9 cellular contexts compared by ENCODE assay signal in genomic region chr22:38734203-38735100, GRCh38. TPM values are rescaled to one million over a fixed set of nuclear protein-coding genes. Genes with fewer than 3 reads are reported as not detected.
DNase-seq lines count a peak whose midpoint lies in the region; ATAC-seq and TF ChIP-seq lines count a peak whose summit lies in the region.
"Had no signal": no experiment of that assay in that cellular context is flagged by ENCODE, and none has a peak within 500 bp of the region (broad histone marks: within the 10 kb centered on the region; RNA-seq: fewer than 3 reads in every experiment).

No MANE protein-coding gene starts in this region.

- DNase-seq in activated CD8-positive, alpha-beta memory T cell treated with anti-CD3 and anti-CD28 coated beads, Interleukin-2, amount 10 ng/mL, durations not matched to agents 7 days and 5 days = no peak
- DNase-seq in activated CD8-positive, alpha-beta memory T cell treated with anti-CD3 and anti-CD28 coated beads for 24 hours = no peak
- DNase-seq in body of pancreas (no peak), mesothelial cell of epicardium (ENCODE audit: low spot score in 2 of 2, unreplicated experiment in 2 of 2) (no peak), thoracic aorta (ENCODE audit: low spot score) (no peak), OCI-M2 (lab: John Stamatoyannopoulos, UW; ENCODE audit: unreplicated experiment) (no peak), RPMI8226 (no peak), globus pallidus (ENCODE audit: low spot score) (no peak)

- no peak overlapping the region for H3K4me3 Mint-ChIP-seq in activated CD8-positive, alpha-beta memory T cell treated with anti-CD3 and anti-CD28 coated beads, Interleukin-2, amount 10 ng/mL, durations not matched to agents 7 days and 5 days
- H3K4me3 Mint-ChIP-seq in mesothelial cell of epicardium = no peak overlapping the region

- H3K9me3 Mint-ChIP-seq in activated CD8-positive, alpha-beta memory T cell treated with anti-CD3 and anti-CD28 coated beads, Interleukin-2, amount 10 ng/mL, durations not matched to agents 7 days and 5 days (ENCODE audit: low read depth) = no peaks in the 10 kb centered on the region
- H3K9me3 Mint-ChIP-seq in mesothelial cell of epicardium = no peaks in the 10 kb centered on the region

- TF ChIP-seq CTCF in body of pancreas (IDR thresholded peaks at IDR 0.05) (peak in 2 of 7 experiments; percentile 5 to 15), mesothelial cell of epicardium (IDR thresholded peaks at IDR 0.05; ENCODE audit: unreplicated experiment) (no peak), thoracic aorta (IDR thresholded peaks at IDR 0.05) (no peak)

- H3K4me1 Mint-ChIP-seq in activated CD8-positive, alpha-beta memory T cell treated with anti-CD3 and anti-CD28 coated beads, Interleukin-2, amount 10 ng/mL, durations not matched to agents 7 days and 5 days = peaks cover 31% of the 10 kb centered on the region
- no peaks in the 10 kb centered on the region for H3K4me1 Mint-ChIP-seq in mesothelial cell of epicardium

- peak overlapping the region; percentile 85 to 94 (median 90) for H3K27ac ChIP-seq in body of pancreas
- peak overlapping the region; percentile 82 to 86 for H3K27ac ChIP-seq in thoracic aorta

- H3K27ac Mint-ChIP-seq in activated CD8-positive, alpha-beta memory T cell treated with anti-CD3 and anti-CD28 coated beads, Interleukin-2, amount 10 ng/mL, durations not matched to agents 7 days and 5 days = peak overlapping the region; percentile 65
- H3K27ac Mint-ChIP-seq in mesothelial cell of epicardium = peak overlapping the region; percentile 75

- peaks cover 53% of the 10 kb centered on the region for H3K4me1 ChIP-seq in body of pancreas
- H3K4me1 ChIP-seq in thoracic aorta (ENCODE audit: control insufficient read depth in 1 of 2, low read depth in 2 of 2) = peaks cover 25 to 37% of the 10 kb centered on the region in 2 donors

- no peak for ATAC-seq in activated CD8-positive, alpha-beta memory T cell treated with anti-CD3 and anti-CD28 coated beads, Interleukin-2, amount 10 ng/mL, durations not matched to agents 7 days and 5 days
- no peak for ATAC-seq in body of pancreas
- ATAC-seq in thoracic aorta (ENCODE audit: insufficient number of reproducible peaks, low FRiP score, low read depth) = no peak

- H3K4me3 ChIP-seq in body of pancreas = no peak overlapping the region
- no peak overlapping the region for H3K4me3 ChIP-seq in thoracic aorta
- H3K4me3 ChIP-seq: testis had no signal

- H3K27me3 Mint-ChIP-seq in activated CD8-positive, alpha-beta memory T cell treated with anti-CD3 and anti-CD28 coated beads, Interleukin-2, amount 10 ng/mL, durations not matched to agents 7 days and 5 days = no peaks in the 10 kb centered on the region
- H3K27me3 Mint-ChIP-seq in mesothelial cell of epicardium (ENCODE audit: low read depth) = no peaks in the 10 kb centered on the region

- H3K36me3 ChIP-seq in body of pancreas (replicated peaks in 1 of 2; ENCODE audit: insufficient read depth in 1 of 2, low read depth in 2 of 2) (peaks cover 16 to 41% of the 10 kb centered on the region in 2 donors), thoracic aorta (peaks cover 79% of the 10 kb centered on the region)

- no peak for TF ChIP-seq POLR2A in body of pancreas (IDR thresholded peaks at IDR 0.05)

- H3K9me3 ChIP-seq in body of pancreas (no peaks in the 10 kb centered on the region), thoracic aorta (no peaks in the 10 kb centered on the region)
- H3K9me3 ChIP-seq: testis had no signal

- no peaks in the 10 kb centered on the region for H3K27me3 ChIP-seq in body of pancreas
- no peaks in the 10 kb centered on the region for H3K27me3 ChIP-seq in thoracic aorta (replicated peaks; ENCODE audit: insufficient read depth)
- H3K27me3 ChIP-seq: testis had no signal

- peaks cover 48% of the 10 kb centered on the region for H3K36me3 Mint-ChIP-seq in activated CD8-positive, alpha-beta memory T cell treated with anti-CD3 and anti-CD28 coated beads, Interleukin-2, amount 10 ng/mL, durations not matched to agents 7 days and 5 days
- H3K36me3 Mint-ChIP-seq in mesothelial cell of epicardium = peaks cover 17% of the 10 kb centered on the region

- WGBS in body of pancreas, 2 donors = 74 to 77% methylated on average over 14 to 17 of the region's 17 CpGs

- intact Hi-C loops in body of pancreas (cut with DNase I) = no loop called here

- CTCF ChIA-PET in activated CD8-positive, alpha-beta memory T cell treated with anti-CD3 and anti-CD28 coated beads, Interleukin-2, amount 10 ng/mL, durations not matched to agents 7 days and 5 days (lab: Charles Lee) = interaction anchor here (0.8 to 4.0 kb wide), 12 partner anchors 9 to 117 kb away, joined by 3 to 28 read pairs (median 6); partner anchors contain the start of gene GTPBP1

RNA-seq across cellular contexts. Expression of gene SUN2, which starts 21.3 kb away (rescaled TPM):
- total RNA-seq in activated CD8-positive, alpha-beta memory T cell treated with anti-CD3 and anti-CD28 coated beads, Interleukin-2, amount 10 ng/mL, durations not matched to agents 7 days and 5 days = 100 to 1,000 TPM; 320 to 412 TPM
- 100 to 1,000 TPM; 143 to 166 TPM for total RNA-seq in body of pancreas
- total RNA-seq in mesothelial cell of epicardium = 59.8 to 63.0 TPM (median 61.2 TPM) in 3 replicates
- 1,000 to 10,000 TPM; 1,125 to 1,215 TPM for total RNA-seq in thoracic aorta

RNA-seq across cellular contexts. Expression of gene GTPBP1, which starts 28.7 kb away (rescaled TPM):
- 100 to 1,000 TPM; 116 to 146 TPM for total RNA-seq in activated CD8-positive, alpha-beta memory T cell treated with anti-CD3 and anti-CD28 coated beads, Interleukin-2, amount 10 ng/mL, durations not matched to agents 7 days and 5 days
- 10 to 100 TPM; 34.0 to 53.4 TPM for total RNA-seq in body of pancreas
- 71.6 to 74.3 TPM (median 73.1 TPM) in 3 replicates for total RNA-seq in mesothelial cell of epicardium
- 10 to 100 TPM; 42.9 to 73.5 TPM for total RNA-seq in thoracic aorta

RNA-seq across cellular contexts. Expression of gene JOSD1, which starts 33.7 kb away (rescaled TPM):
- total RNA-seq in activated CD8-positive, alpha-beta memory T cell treated with anti-CD3 and anti-CD28 coated beads, Interleukin-2, amount 10 ng/mL, durations not matched to agents 7 days and 5 days = 10 to 100 TPM; 74.0 to 77.0 TPM
- total RNA-seq in body of pancreas = 10 to 100 TPM; 20.4 to 50.3 TPM
- 58.4 to 59.6 TPM (median 59.6 TPM) in 3 replicates for total RNA-seq in mesothelial cell of epicardium
- total RNA-seq in thoracic aorta = 10 to 100 TPM; 45.6 to 83.9 TPM

RNA-seq across cellular contexts. Expression of gene TOMM22, which starts 52.7 kb away (rescaled TPM):
- total RNA-seq in activated CD8-positive, alpha-beta memory T cell treated with anti-CD3 and anti-CD28 coated beads, Interleukin-2, amount 10 ng/mL, durations not matched to agents 7 days and 5 days = 10 to 100 TPM; 61.1 to 94.9 TPM
- total RNA-seq in body of pancreas (10 to 100 TPM; 16.6 to 21.4 TPM), mesothelial cell of epicardium (59.7 to 68.1 TPM (median 61.4 TPM) in 3 replicates), thoracic aorta (10 to 100 TPM; 16.1 to 35.8 TPM)

RNA-seq across cellular contexts. Expression of gene DNAL4, which starts 59.5 kb away (rescaled TPM):
- 1 to 10 TPM; 8.2 to 8.9 TPM for total RNA-seq in activated CD8-positive, alpha-beta memory T cell treated with anti-CD3 and anti-CD28 coated beads, Interleukin-2, amount 10 ng/mL, durations not matched to agents 7 days and 5 days
- 10 to 100 TPM; 11.4 to 13.8 TPM for total RNA-seq in body of pancreas
- 15.9 to 18.0 TPM (median 17.3 TPM) in 3 replicates for total RNA-seq in mesothelial cell of epicardium
- 10 to 100 TPM in 1 of 2 donors, 1 to 10 TPM in 1; 9.5 to 20.8 TPM for total RNA-seq in thoracic aorta
